In genomic region chr12:89250213-89250612, GRCh38 we compare ENCODE assay signal across 12 cellular contexts.
DNase-seq lines count a peak whose midpoint lies in the region; ATAC-seq and TF ChIP-seq lines count a peak whose summit lies in the region.
"Had no signal": no experiment of that assay in that cellular context is flagged by ENCODE, and none has a peak within 500 bp of the region (broad histone marks: within the 10 kb centered on the region; RNA-seq: fewer than 3 reads in every experiment).

No MANE protein-coding gene starts in this region.

- H3K36me3 ChIP-seq in heart left ventricle (no peaks in the 10 kb centered on the region), left ventricle myocardium inferior (no peaks in the 10 kb centered on the region), Loucy (ENCODE audit: insufficient read depth, low read length) (no peaks in the 10 kb centered on the region), gastroesophageal sphincter (no peaks in the 10 kb centered on the region)
- H3K36me3 ChIP-seq in CD8-positive, alpha-beta T cell (ENCODE audit: insufficient read depth, low read length) = no peaks in the 10 kb centered on the region

- no peak overlapping the region for H3K27ac Mint-ChIP-seq in CD8-positive, alpha-beta T cell
- H3K27ac Mint-ChIP-seq: H9 had no signal

- H3K27me3 ChIP-seq in heart left ventricle = no peaks in the 10 kb centered on the region
- H3K27me3 ChIP-seq in left ventricle myocardium inferior (ENCODE audit: low read depth) = no peaks in the 10 kb centered on the region
- H3K27me3 ChIP-seq in Loucy (ENCODE audit: insufficient read depth, low read length, poor library complexity, severe bottlenecking) = no peaks in the 10 kb centered on the region
- H3K27me3 ChIP-seq in gastroesophageal sphincter = no peaks in the 10 kb centered on the region
- no peaks in the 10 kb centered on the region for H3K27me3 ChIP-seq in CD8-positive, alpha-beta T cell (ENCODE audit: insufficient read depth, low read length)

- no peak overlapping the region for H2AFZ ChIP-seq in Loucy (ENCODE audit: low read length)

- H3K4me3 ChIP-seq in heart left ventricle (no peak overlapping the region), left ventricle myocardium inferior (no peak overlapping the region), Loucy (ENCODE audit: low read length, poor library complexity, severe bottlenecking) (peak overlapping the region; percentile 13), gastroesophageal sphincter (no peak overlapping the region)
- H3K4me3 ChIP-seq in CD8-positive, alpha-beta T cell (ENCODE audit: low read depth, low read length) = no peak overlapping the region

- H3K4me1 Mint-ChIP-seq in CD8-positive, alpha-beta T cell (ENCODE audit: low read depth) = peaks cover 15% of the 10 kb centered on the region

- TF ChIP-seq EP300 in gastroesophageal sphincter (IDR thresholded peaks at IDR 0.05) = no peak

- intact Hi-C loops in heart left ventricle (cut with DNase I) = no loop called here
- intact Hi-C loops in left ventricle myocardium inferior (cut with micrococcal nuclease) = no loop called here
- intact Hi-C loops in CD8-positive, alpha-beta T cell (cut with DNase I, micrococcal nuclease) = no loop called here

- POLR2A ChIA-PET in CD8-positive, alpha-beta T cell (lab: Charles Lee) = no interaction called here

- peaks cover 0 to 35% (median 10%) of the 10 kb centered on the region in 12 donors for H3K4me1 ChIP-seq in heart left ventricle
- H3K4me1 ChIP-seq in left ventricle myocardium inferior = peaks cover 36% of the 10 kb centered on the region
- H3K4me1 ChIP-seq in Loucy (ENCODE audit: insufficient read depth, low read length, poor library complexity, severe bottlenecking) = peaks cover 60% of the 10 kb centered on the region
- H3K4me1 ChIP-seq in gastroesophageal sphincter = peaks cover 5 to 28% (median 6%) of the 10 kb centered on the region in 3 donors
- H3K4me1 ChIP-seq in CD8-positive, alpha-beta T cell (ENCODE audit: insufficient read depth, low read length) = peaks cover 10% of the 10 kb centered on the region

- ATAC-seq in heart left ventricle (peak; percentile 52 to 80 (median 60)), gastroesophageal sphincter (no peak)
- ATAC-seq in CD8-positive, alpha-beta T cell = no peak

- H3K9me3 ChIP-seq in heart left ventricle = no peaks in the 10 kb centered on the region
- no peaks in the 10 kb centered on the region for H3K9me3 ChIP-seq in left ventricle myocardium inferior (replicated peaks)
- H3K9me3 ChIP-seq in Loucy (ENCODE audit: insufficient read depth, low read depth, low read length) = no peaks in the 10 kb centered on the region
- no peaks in the 10 kb centered on the region for H3K9me3 ChIP-seq in gastroesophageal sphincter
- H3K9me3 ChIP-seq in CD8-positive, alpha-beta T cell (ENCODE audit: low read length) = no peaks in the 10 kb centered on the region

- H3K4me3 Mint-ChIP-seq in CD8-positive, alpha-beta T cell = no peak overlapping the region
- H3K4me3 Mint-ChIP-seq: H9 had no signal

- peak overlapping the region; percentile 11 for H3K9ac ChIP-seq in Loucy (ENCODE audit: low read depth, low read length, poor library complexity, severe bottlenecking)

- TF ChIP-seq POLR2A in heart left ventricle (IDR thresholded peaks at IDR 0.05) (no peak), gastroesophageal sphincter (IDR thresholded peaks at IDR 0.05) (no peak)

- 43 to 55% (median 50%) methylated on average over 2 of the region's 2 CpGs for WGBS in heart left ventricle, 4 donors
- 17 to 36% methylated on average over 1 to 2 of the region's 2 CpGs for WGBS in gastroesophageal sphincter (ENCODE audit: low coverage in 1 of 2), 2 donors

- peak overlapping the region; percentile 60 for H3K4me2 ChIP-seq in Loucy (ENCODE audit: low read depth, low read length, poor library complexity, severe bottlenecking)

- CTCF ChIA-PET in CD8-positive, alpha-beta T cell (lab: Charles Lee) = no interaction called here

- peaks cover 2% of the 10 kb centered on the region for H3K27me3 Mint-ChIP-seq in CD8-positive, alpha-beta T cell (ENCODE audit: low read depth)

- H3K36me3 Mint-ChIP-seq in CD8-positive, alpha-beta T cell = no peaks in the 10 kb centered on the region

- H3K27ac ChIP-seq in heart left ventricle (no peak overlapping the region), left ventricle myocardium inferior (replicated peaks) (no peak overlapping the region), gastroesophageal sphincter (peak overlapping the region in 3 of 4 donors; percentile 21 to 50 (median 49))
- no peak overlapping the region for H3K27ac ChIP-seq in CD8-positive, alpha-beta T cell (ENCODE audit: low read depth, low read length)

- H3K9me2 ChIP-seq in Loucy (replicated peaks; ENCODE audit: low read depth, low read length) = no peaks in the 10 kb centered on the region

- DNase-seq in heart left ventricle (no peak), left ventricle myocardium inferior (no peak), Kasumi-1 (lab: John Stamatoyannopoulos, UW) (no peak), NCI-H524 (lab: John Stamatoyannopoulos, UW) (no peak)
- DNase-seq in CD8-positive, alpha-beta T cell = no peak
- DNase-seq: H9, NCI-H1417 treated with DMSO at 0.1 percent for 48 hours, NCI-H2029 treated with DMSO at 0.1 percent for 48 hours, NCI-H2171 treated with DMSO at 0.1 percent for 48 hours, NCI-H446 treated with DMSO at 0.1 percent for 48 hours had no signal

- no peaks in the 10 kb centered on the region for H3K79me2 ChIP-seq in Loucy (ENCODE audit: insufficient read depth, low read length)

- TF ChIP-seq CTCF in heart left ventricle (IDR thresholded peaks at IDR 0.05) (no peak), left ventricle myocardium inferior (IDR thresholded peaks at IDR 0.05; ENCODE audit: borderline replicate concordance) (no peak), Loucy (conservative IDR thresholded peaks at IDR 0.05; ENCODE audit: low read length) (no peak), gastroesophageal sphincter (IDR thresholded peaks at IDR 0.05) (no peak)
- TF ChIP-seq CTCF in CD8-positive, alpha-beta T cell (IDR thresholded peaks at IDR 0.05) = no peak

- H3F3A ChIP-seq in Loucy (ENCODE audit: low read depth) = no peaks in the 10 kb centered on the region

- no peaks in the 10 kb centered on the region for H3K9me3 Mint-ChIP-seq in CD8-positive, alpha-beta T cell
- H3K9me3 Mint-ChIP-seq: H9 had no signal

- no peaks in the 10 kb centered on the region for H4K20me1 ChIP-seq in Loucy (ENCODE audit: insufficient read depth, low read length, poor library complexity, severe bottlenecking)

Comparison
In these comparisons a context has a peak if more than half of its experiments do, and no peak if none do; other contexts are left out.
1. ATAC-seq: peak in heart left ventricle (4 of 4); none in gastroesophageal sphincter (single experiment) and CD8-positive, alpha-beta T cell (single experiment).
2. H3K27ac ChIP-seq: peak in gastroesophageal sphincter (3 of 4); none in heart left ventricle (0 of 12), left ventricle myocardium inferior (single experiment) and CD8-positive, alpha-beta T cell (single experiment).